Comparison of ENCODE assay signal across 14 cellular contexts in the genomic region with DNA sequence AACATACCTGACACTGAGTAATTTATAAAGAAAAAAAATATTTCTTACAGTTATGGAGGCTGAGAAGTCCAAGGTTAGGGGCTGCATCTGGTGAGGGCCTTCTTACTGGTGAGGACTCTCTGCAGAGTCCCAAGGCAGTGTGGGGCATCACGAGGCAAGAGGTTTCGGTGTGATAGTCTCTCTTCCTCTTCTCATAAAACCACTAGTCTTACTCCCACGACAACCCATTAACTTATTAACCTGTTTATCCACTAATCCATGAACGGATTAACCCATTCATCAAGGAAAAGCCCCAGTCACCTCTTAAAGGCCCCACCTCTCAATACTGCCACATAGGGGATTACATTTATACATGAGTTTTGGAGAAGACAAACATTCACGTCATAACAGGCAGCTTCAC. TPM values are rescaled to one million over a fixed set of nuclear protein-coding genes. Genes with fewer than 3 reads are reported as not detected.
DNase-seq lines count a peak whose midpoint lies in the region; ATAC-seq, FAIRE-seq and TF ChIP-seq lines count a peak whose summit lies in the region.
"Had no signal": no experiment of that assay in that cellular context is flagged by ENCODE, and none has a peak within 500 bp of the region (broad histone marks: within the 10 kb centered on the region; RNA-seq: fewer than 3 reads in every experiment).

No MANE protein-coding gene starts in this region.

- H3K4me2 ChIP-seq in OCI-LY3 (ENCODE audit: low read length) (peak overlapping the region; percentile 91), H9 (ENCODE audit: insufficient read depth, insufficient read length, low read length) (no peak overlapping the region)

- TF ChIP-seq POLR2A in GM12891 (IDR thresholded peaks at IDR 0.05; ENCODE audit: low read depth, low read length) (no peak), uterus (IDR thresholded peaks at IDR 0.05) (no peak)

- peaks cover 21% of the 10 kb centered on the region for H3K27me3 Mint-ChIP-seq in H9 (ENCODE audit: low read depth)
- H3K27me3 Mint-ChIP-seq: natural killer cell treated with Interleukin-12 subunit alpha and Interleukin-12 subunit beta and Interleukin-15 and Interleukin-18, amount 100 ng/mL, for 72 hours had no signal

- no peak overlapping the region for H3T11ph ChIP-seq in H9 (ENCODE audit: low read length)

- peak; percentile 75 for FAIRE-seq in GM12891 (lab: Jason Lieb, UNC)
- FAIRE-seq: islet of Langerhans had no signal

- H4K91ac ChIP-seq in H9 (ENCODE audit: insufficient read length, low read depth, low read length), result no peak overlapping the region

- H2BK20ac ChIP-seq in H9 (ENCODE audit: low read depth, low read length, poor library complexity, severe bottlenecking), result no peak overlapping the region

- peaks cover 11 to 19% of the 10 kb centered on the region in 2 experiments for H3K4me1 Mint-ChIP-seq in H9

- H2AFZ ChIP-seq in OCI-LY3 (ENCODE audit: low read depth, low read length) (no peak overlapping the region), H9 (ENCODE audit: low read length) (no peak overlapping the region)

- no peaks in the 10 kb centered on the region for H3K23me2 ChIP-seq in H9 (ENCODE audit: insufficient read length, low read depth, low read length, poor library complexity, severe bottlenecking)

- H3K9me3 Mint-ChIP-seq in H9, result no peaks in the 10 kb centered on the region
- H3K9me3 Mint-ChIP-seq: natural killer cell treated with Interleukin-12 subunit alpha and Interleukin-12 subunit beta and Interleukin-15 and Interleukin-18, amount 100 ng/mL, for 72 hours had no signal

- no peak overlapping the region for H3K4ac ChIP-seq in H9 (ENCODE audit: low read depth, low read length)

- H3K18ac ChIP-seq in H9 (ENCODE audit: insufficient read length, low read depth, low read length), result no peak overlapping the region

- no CpG with 5 or more reads among the region's 5 CpGs for WGBS in H9 (ENCODE audit: extremely low coverage, insufficient read length, low lambda C conversion rate)

- ATAC-seq in GM21367 (IDR thresholded peaks at IDR 0.05; ENCODE audit: unreplicated experiment), result peak; percentile 49
- ATAC-seq in HG02981 (IDR thresholded peaks at IDR 0.05; ENCODE audit: unreplicated experiment), result peak; percentile 64
- ATAC-seq: natural killer cell treated with Interleukin-12 subunit alpha and Interleukin-12 subunit beta and Interleukin-15 and Interleukin-18, amount 100 ng/mL, for 72 hours had no signal

- H3K79me1 ChIP-seq in H9 (ENCODE audit: insufficient read depth, low read depth, low read length, poor library complexity, severe bottlenecking), result no peaks in the 10 kb centered on the region

- no peak overlapping the region for H3K23ac ChIP-seq in H9 (ENCODE audit: insufficient read length, low read depth, low read length)

- intact Hi-C loops in uterus (cut with DNase I; ENCODE audit: low total_unique reads), result no loop called here

- H3K56ac ChIP-seq in H9 (ENCODE audit: insufficient read length, low read depth, low read length), result no peak overlapping the region

- H3K4me1 ChIP-seq in OCI-LY3 (ENCODE audit: low read length) (peaks cover 70% of the 10 kb centered on the region), uterus (no peaks in the 10 kb centered on the region), H9 (ENCODE audit: insufficient read depth, low read length) (no peaks in the 10 kb centered on the region; the same call in 1 of the 2 replicates)
- H3K4me1 ChIP-seq: adrenal gland, transverse colon had no signal

- H2BK12ac ChIP-seq in H9 (ENCODE audit: insufficient read length, low read depth, low read length), result no peak overlapping the region

- H3K9ac ChIP-seq in OCI-LY3 (ENCODE audit: low read length) (peak overlapping the region; percentile 82), H9 (ENCODE audit: extremely low read depth, insufficient read length, low read length) (no peak overlapping the region)

- H3K27me3 ChIP-seq in OCI-LY3 (ENCODE audit: low read depth, low read length), result no peaks in the 10 kb centered on the region
- no peaks in the 10 kb centered on the region for H3K27me3 ChIP-seq in uterus
- H3K27me3 ChIP-seq in H9 (ENCODE audit: insufficient read depth, low read length), result no peaks in the 10 kb centered on the region
- H3K27me3 ChIP-seq: adrenal gland, transverse colon had no signal

- no peak overlapping the region for H2BK5ac ChIP-seq in H9 (ENCODE audit: insufficient read length, low read length)

- no peak overlapping the region for H2BK15ac ChIP-seq in H9 (ENCODE audit: low read depth, low read length)

- DNase-seq in GM12891 (ENCODE audit: insufficient read length, low spot score) (no peak), G401 (ENCODE audit: low spot score) (no peak), uterus (no peak), NCI-H128 (lab: John Stamatoyannopoulos, UW; ENCODE audit: unreplicated experiment) (no peak), H9 (no peak)
- DNase-seq: adrenal gland, DMS79 treated with DMSO at 0.1 percent for 48 hours, KBM-7, transverse colon had no signal

- peak overlapping the region; percentile 98 for H3K27ac ChIP-seq in OCI-LY3 (ENCODE audit: low read length)
- H3K27ac ChIP-seq in uterus, result no peak overlapping the region
- H3K27ac ChIP-seq in H9 (ENCODE audit: insufficient read length, low read depth, low read length), result no peak overlapping the region

- H3K79me2 ChIP-seq in OCI-LY3 (ENCODE audit: low read length) (peaks cover 91% of the 10 kb centered on the region), H9 (ENCODE audit: insufficient read depth, low read length) (no peaks in the 10 kb centered on the region)

- no peak for TF ChIP-seq CTCF in OCI-LY3 (IDR thresholded peaks at IDR 0.05; ENCODE audit: low read depth, low read length)
- no peak for TF ChIP-seq CTCF in uterus (IDR thresholded peaks at IDR 0.05)
- no peak for TF ChIP-seq CTCF in H9 (conservative IDR thresholded peaks at IDR 0.05)

- H3K9me3 ChIP-seq in OCI-LY3 (ENCODE audit: insufficient read depth, low read length) (no peaks in the 10 kb centered on the region), uterus (no peaks in the 10 kb centered on the region), H9 (ENCODE audit: control insufficient read depth, low read depth, low read length) (no peaks in the 10 kb centered on the region)
- H3K9me3 ChIP-seq: adrenal gland, transverse colon had no signal

- H3K27ac Mint-ChIP-seq in H9, result no peak overlapping the region
- H3K27ac Mint-ChIP-seq: natural killer cell treated with Interleukin-12 subunit alpha and Interleukin-12 subunit beta and Interleukin-15 and Interleukin-18, amount 100 ng/mL, for 72 hours had no signal

- no peak overlapping the region for H4K5ac ChIP-seq in H9 (ENCODE audit: insufficient read length, low read depth, low read length)

- H3K4me3 Mint-ChIP-seq in H9, result no peak overlapping the region
- H3K4me3 Mint-ChIP-seq: natural killer cell treated with Interleukin-12 subunit alpha and Interleukin-12 subunit beta and Interleukin-15 and Interleukin-18, amount 100 ng/mL, for 72 hours had no signal

- H3K4me3 ChIP-seq in OCI-LY3 (ENCODE audit: low read length) (peak overlapping the region; percentile 66), uterus (no peak overlapping the region)
- H3K4me3 ChIP-seq: adrenal gland, transverse colon had no signal

- no peak overlapping the region for H4K8ac ChIP-seq in H9 (replicated peaks; ENCODE audit: insufficient read length, low read depth, low read length)

- no peaks in the 10 kb centered on the region for H3K36me3 Mint-ChIP-seq in H9 (ENCODE audit: insufficient read depth in 1 of 3, low read depth in 3 of 3)

- peaks cover 85% of the 10 kb centered on the region for H4K20me1 ChIP-seq in OCI-LY3 (ENCODE audit: insufficient read depth, low read length)
- H4K20me1 ChIP-seq in H9 (ENCODE audit: control insufficient read depth, insufficient read depth, insufficient read length), result peaks cover 2% of the 10 kb centered on the region

- no peak overlapping the region for H2AK5ac ChIP-seq in H9 (ENCODE audit: insufficient read length, low read length)

- H3K14ac ChIP-seq in H9 (ENCODE audit: insufficient read depth, low read length), result no peak overlapping the region

- peaks cover 81% of the 10 kb centered on the region for H3K36me3 ChIP-seq in OCI-LY3 (replicated peaks; ENCODE audit: low read depth, low read length)
- H3K36me3 ChIP-seq in uterus, result no peaks in the 10 kb centered on the region
- H3K36me3 ChIP-seq: adrenal gland, transverse colon had no signal

- H2BK120ac ChIP-seq in H9 (ENCODE audit: low read depth, low read length, poor library complexity, severe bottlenecking), result no peak overlapping the region

- in situ Hi-C loops in G401 (cut with HindIII; ENCODE audit: low sequenced_read_pairs), result no loop called here

TF ChIP-seq in GM12891, 5 proteins besides CTCF, POLR2A, EP300 and RAD21:
- TF ChIP-seq PAX5 (IDR thresholded peaks at IDR 0.05; ENCODE audit: insufficient read depth, low read length, severe bottlenecking), result no peak
- TF ChIP-seq SPI1 (IDR thresholded peaks at IDR 0.05; ENCODE audit: low read depth, low read length), result peak; percentile 89
- no peak for TF ChIP-seq TAF1 (IDR thresholded peaks at IDR 0.05; ENCODE audit: low read depth, low read length)
- TF ChIP-seq POU2F2 (IDR thresholded peaks at IDR 0.05; ENCODE audit: low read depth, low read length), result no peak
- TF ChIP-seq POLR2AphosphoS5 (IDR thresholded peaks at IDR 0.05; ENCODE audit: low read depth, low read length), result no peak

RNA-seq across cellular contexts. Expression of a gene that starts 20.1 kb away (rescaled TPM):
- polyA plus RNA-seq in GM12891 (2012; ENCODE audit: low read depth, missing spikeins), result 63.6 TPM
- not detected in 2 replicates for total RNA-seq in G401 (2014; rRNA removed; shearing (Covaris generic))
- 10 to 100 TPM in 2 of 4 donors, 1 to 10 TPM in 2; 7.1 to 48.3 (median 18.8) TPM for total RNA-seq in uterus
- not detected in 2 replicates for total RNA-seq in H9 (2021)

RNA-seq across cellular contexts. Expression of a gene that starts 45.1 kb away (rescaled TPM):
- 8.4 TPM for polyA plus RNA-seq in GM12891 (2012; ENCODE audit: low read depth, missing spikeins)
- total RNA-seq in G401 (2014; rRNA removed; shearing (Covaris generic)), result 90.6 and 91.9 TPM in 2 replicates
- total RNA-seq in uterus, result 10 to 100 TPM; 15.6 to 70.2 (median 42.6) TPM
- total RNA-seq in H9 (2021), result 27.5 and 28.3 TPM in 2 replicates

RNA-seq across cellular contexts. Expression of a gene that starts 47.2 kb away (rescaled TPM):
- 12.4 TPM for polyA plus RNA-seq in GM12891 (2012; ENCODE audit: low read depth, missing spikeins)
- total RNA-seq in G401 (2014; rRNA removed; shearing (Covaris generic)), result 15.6 and 16.6 TPM in 2 replicates
- total RNA-seq in uterus (10 to 100 TPM in 3 of 4 donors, 1 to 10 TPM in 1; 7.6 to 65.6 (median 28.0) TPM), H9 (2021) (14.6 and 15.2 TPM in 2 replicates)
